In genomic region chr17:31415004-31415454, GRCh38 we compare ENCODE assay signal across 14 cellular contexts. TPM values are rescaled to one million over a fixed set of nuclear protein-coding genes. Genes with fewer than 3 reads are reported as not detected.
DNase-seq lines count a peak whose midpoint lies in the region; ATAC-seq and TF ChIP-seq lines count a peak whose summit lies in the region.
"Had no signal": no experiment of that assay in that cellular context is flagged by ENCODE, and none has a peak within 500 bp of the region (broad histone marks: within the 10 kb centered on the region; RNA-seq: fewer than 3 reads in every experiment).

No MANE protein-coding gene starts in this region.

- no peak for TF ChIP-seq CTCF in upper lobe of right lung (IDR thresholded peaks at IDR 0.05)

- DNase-seq in activated effector memory CD4-positive, alpha-beta T cell treated with anti-CD3 and anti-CD28 coated beads, Interleukin-2, amount 50 U/mL, for 16 hours = peak; percentile 38
- no peak for DNase-seq in activated effector memory CD4-positive, alpha-beta T cell treated with Interleukin-2 at 50 U/mL for 16 hours
- no peak for DNase-seq in SJSA1 (ENCODE audit: low read depth in 1 of 2, low spot score in 2 of 2)
- DNase-seq in islet precursor cell = peak; percentile 48
- DNase-seq in upper lobe of right lung = no peak
- DNase-seq: COR-L47, NCI-H69, SHP77 had no signal

- no peak overlapping the region for H3K4me3 ChIP-seq in SJSA1
- H3K4me3 ChIP-seq in upper lobe of right lung = no peak overlapping the region

- no peaks in the 10 kb centered on the region; the same call in 1 of the 2 replicates for H3K9me3 ChIP-seq in SJSA1 (replicated peaks)
- no peaks in the 10 kb centered on the region for H3K9me3 ChIP-seq in upper lobe of right lung

- intact Hi-C loops in upper lobe of right lung (cut with DNase I) = no loop called here

- H3K4me1 ChIP-seq in SJSA1 (replicated peaks) = peaks cover 31% of the 10 kb centered on the region
- H3K4me1 ChIP-seq in upper lobe of right lung = no peaks in the 10 kb centered on the region

- H3K27me3 ChIP-seq in SJSA1 (replicated peaks) (no peaks in the 10 kb centered on the region), upper lobe of right lung (peaks cover 4% of the 10 kb centered on the region)

- no peak for TF ChIP-seq POLR2A in GM18505 (IDR thresholded peaks at IDR 0.05; ENCODE audit: borderline replicate concordance, extremely low read depth, insufficient read depth, insufficient read length)

- no peaks in the 10 kb centered on the region for H3K36me3 ChIP-seq in SJSA1
- H3K36me3 ChIP-seq in upper lobe of right lung = no peaks in the 10 kb centered on the region

- peak; percentile 74 for ATAC-seq in upper lobe of right lung
- no peak for ATAC-seq in GM18505 (IDR thresholded peaks at IDR 0.05; ENCODE audit: unreplicated experiment)
- no peak for ATAC-seq in activated CD4-positive, CD25-positive, alpha-beta regulatory T cell treated with anti-CD3 and anti-CD28 coated beads, Interleukin-2, amount 50 U/mL, for 24 hours
- ATAC-seq in HG03342 (IDR thresholded peaks at IDR 0.05; ENCODE audit: unreplicated experiment) = no peak

- H3K27ac ChIP-seq in SJSA1 = peak overlapping the region; percentile 1; the same call in 1 of the 2 replicates
- H3K27ac ChIP-seq in upper lobe of right lung = no peak overlapping the region
- H3K27ac ChIP-seq: 22Rv1, VCaP had no signal

RNA-seq across cellular contexts. Expression of gene RAB11FIP4, which starts 23.6 kb away (rescaled TPM):
- total RNA-seq in SJSA1 (2014; rRNA removed; shearing (Covaris generic)) = 2.5 and 11.7 TPM in 2 replicates
- total RNA-seq in upper lobe of right lung = 13.5 TPM
- total RNA-seq: glomerular endothelial cell had no signal

Comparison
In these comparisons a context has a peak if more than half of its experiments do, and no peak if none do; other contexts are left out.
1. DNase-seq: peak in activated effector memory CD4-positive, alpha-beta T cell treated with anti-CD3 and anti-CD28 coated beads, Interleukin-2, amount 50 U/mL, for 16 hours (single experiment) and islet precursor cell (single experiment); none in activated effector memory CD4-positive, alpha-beta T cell treated with Interleukin-2 at 50 U/mL for 16 hours (single experiment), SJSA1 (0 of 2) and upper lobe of right lung (single experiment).